ENCODE assay signal across 8 cellular contexts in the genomic region with DNA sequence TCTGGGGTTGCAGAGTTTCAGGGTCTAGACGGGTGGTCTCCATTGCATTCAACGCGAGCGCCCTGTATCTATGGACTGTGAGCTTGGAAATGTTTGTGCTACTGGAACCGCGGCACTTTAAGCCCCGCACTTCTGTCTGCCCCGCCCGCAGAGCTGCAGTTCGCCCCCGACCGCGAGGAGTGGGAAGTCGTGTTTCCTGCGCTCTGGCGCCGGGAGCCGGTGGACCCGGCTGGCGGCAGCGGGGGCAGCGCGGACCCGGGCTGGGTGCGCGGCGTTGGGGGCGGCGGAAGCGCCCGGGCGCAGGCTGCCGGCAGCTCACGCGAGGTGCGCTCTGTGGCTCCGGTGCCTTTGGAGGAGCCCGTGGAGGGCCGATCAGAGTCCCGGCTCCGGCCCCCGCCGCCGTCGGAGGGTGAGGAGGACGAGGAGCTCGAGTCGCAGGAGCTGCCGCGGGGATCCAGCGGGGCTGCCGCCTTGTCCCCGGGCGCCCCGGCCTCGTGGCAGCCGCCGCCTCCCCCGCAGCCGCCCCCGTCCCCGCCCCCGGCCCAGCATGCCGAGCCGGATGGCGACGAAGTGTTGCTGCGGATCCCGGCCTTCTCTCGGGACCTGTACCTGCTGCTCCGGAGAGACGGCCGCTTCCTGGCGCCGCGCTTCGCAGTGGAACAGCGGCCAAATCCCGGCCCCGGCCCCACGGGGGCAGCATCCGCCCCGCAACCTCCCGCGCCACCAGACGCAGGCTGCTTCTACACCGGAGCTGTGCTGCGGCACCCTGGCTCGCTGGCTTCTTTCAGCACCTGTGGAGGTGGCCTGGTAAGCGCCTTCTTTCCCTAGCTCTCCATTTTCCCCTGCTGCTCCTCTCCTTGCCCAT. TPM values are rescaled to one million over a fixed set of nuclear protein-coding genes. Genes with fewer than 3 reads are reported as not detected.
DNase-seq lines count a peak whose midpoint lies in the region; ATAC-seq and TF ChIP-seq lines count a peak whose summit lies in the region.

No MANE protein-coding gene starts in this region.

- TF ChIP-seq CTCF in left ventricle myocardium inferior (IDR thresholded peaks at IDR 0.05; ENCODE audit: borderline replicate concordance): peak; percentile 49
- TF ChIP-seq CTCF in retinal pigment epithelial cell (conservative IDR thresholded peaks at IDR 0.05; ENCODE audit: low read depth, low read length): peak; percentile 60

- peak; percentile 68 for ATAC-seq in activated CD4-positive, alpha-beta T cell treated with anti-CD3 and anti-CD28 coated beads for 36 hours
- ATAC-seq in HG02840 (IDR thresholded peaks at IDR 0.05; ENCODE audit: low FRiP score, unreplicated experiment): no peak

- POLR2A ChIA-PET in activated CD4-positive, alpha-beta T cell treated with anti-CD3 and anti-CD28 coated beads for 36 hours (lab: Charles Lee): no interaction called here

- H3K36me3 ChIP-seq in left ventricle myocardium inferior: no peaks in the 10 kb centered on the region

- H3K4me1 Mint-ChIP-seq in activated CD4-positive, alpha-beta T cell treated with anti-CD3 and anti-CD28 coated beads for 36 hours: peaks cover 11% of the 10 kb centered on the region
- H3K4me1 Mint-ChIP-seq in activated T-helper 1 cell treated with anti-CD3 and anti-CD28 coated beads, Interleukin-12 subunit alpha, Interleukin-12 subunit beta, Interleukin-2, Interleukin-4 antibody, amounts not matched to agents 30 ng/mL and 10 ng/mL and 1 ng/mL, durations not matched to agents 14 hours and 24 hours and 36 hours (ENCODE audit: low read depth): peaks cover 14% of the 10 kb centered on the region

- no peaks in the 10 kb centered on the region for H3K9me3 Mint-ChIP-seq in activated CD4-positive, alpha-beta T cell treated with anti-CD3 and anti-CD28 coated beads for 36 hours (ENCODE audit: low read depth)
- H3K9me3 Mint-ChIP-seq in activated T-helper 1 cell treated with anti-CD3 and anti-CD28 coated beads, Interleukin-12 subunit alpha, Interleukin-12 subunit beta, Interleukin-2, Interleukin-4 antibody, amounts not matched to agents 30 ng/mL and 10 ng/mL and 1 ng/mL, durations not matched to agents 14 hours and 24 hours and 36 hours: no peaks in the 10 kb centered on the region

- H3K27ac ChIP-seq in left ventricle myocardium inferior (replicated peaks): peak overlapping the region; percentile 16

- H3K4me1 ChIP-seq in left ventricle myocardium inferior: peaks cover 24% of the 10 kb centered on the region

- H3K4me3 ChIP-seq in left ventricle myocardium inferior: peak overlapping the region; percentile 72
- peak overlapping the region; percentile 70 for H3K4me3 ChIP-seq in retinal pigment epithelial cell (ENCODE audit: low read length)

- H3K27me3 Mint-ChIP-seq in activated CD4-positive, alpha-beta T cell treated with anti-CD3 and anti-CD28 coated beads for 36 hours: peaks cover 39% of the 10 kb centered on the region
- H3K27me3 Mint-ChIP-seq in activated T-helper 1 cell treated with anti-CD3 and anti-CD28 coated beads, Interleukin-12 subunit alpha, Interleukin-12 subunit beta, Interleukin-2, Interleukin-4 antibody, amounts not matched to agents 30 ng/mL and 10 ng/mL and 1 ng/mL, durations not matched to agents 14 hours and 24 hours and 36 hours (ENCODE audit: insufficient read depth): peaks cover 38% of the 10 kb centered on the region

- peak; percentile 54 for DNase-seq in activated CD4-positive, alpha-beta T cell treated with anti-CD3 and anti-CD28 coated beads for 36 hours
- no peak for DNase-seq in activated CD4-positive, alpha-beta T cell treated with anti-CD3 and anti-CD28 coated beads for 1 hour
- DNase-seq in HPDE6-E6E7 (ENCODE audit: extremely low spot score): peak; percentile 58
- DNase-seq in activated T-helper 1 cell treated with anti-CD3 and anti-CD28 coated beads, Interleukin-12 subunit alpha, Interleukin-12 subunit beta, Interleukin-2, Interleukin-4 antibody, amounts not matched to agents 30 ng/mL and 10 ng/mL and 1 ng/mL, durations not matched to agents 14 hours and 24 hours and 36 hours (ENCODE audit: low spot score): no peak
- DNase-seq in left ventricle myocardium inferior: peak; percentile 23
- no peak for DNase-seq in retinal pigment epithelial cell (ENCODE audit: low read depth)
- no peak for DNase-seq in cerebellum (ENCODE audit: low spot score)

- peak overlapping the region; percentile 24 for H3K4me3 Mint-ChIP-seq in activated CD4-positive, alpha-beta T cell treated with anti-CD3 and anti-CD28 coated beads for 36 hours
- peak overlapping the region; percentile 27 for H3K4me3 Mint-ChIP-seq in activated T-helper 1 cell treated with anti-CD3 and anti-CD28 coated beads, Interleukin-12 subunit alpha, Interleukin-12 subunit beta, Interleukin-2, Interleukin-4 antibody, amounts not matched to agents 30 ng/mL and 10 ng/mL and 1 ng/mL, durations not matched to agents 14 hours and 24 hours and 36 hours

- no peak overlapping the region for H3K27ac Mint-ChIP-seq in activated CD4-positive, alpha-beta T cell treated with anti-CD3 and anti-CD28 coated beads for 36 hours
- peak overlapping the region; percentile 67 for H3K27ac Mint-ChIP-seq in activated T-helper 1 cell treated with anti-CD3 and anti-CD28 coated beads, Interleukin-12 subunit alpha, Interleukin-12 subunit beta, Interleukin-2, Interleukin-4 antibody, amounts not matched to agents 30 ng/mL and 10 ng/mL and 1 ng/mL, durations not matched to agents 14 hours and 24 hours and 36 hours

- no peaks in the 10 kb centered on the region for H3K9me3 ChIP-seq in left ventricle myocardium inferior (replicated peaks)

- peaks cover 68% of the 10 kb centered on the region for H3K27me3 ChIP-seq in left ventricle myocardium inferior (ENCODE audit: low read depth)

- peaks cover 1% of the 10 kb centered on the region for H3K36me3 Mint-ChIP-seq in activated CD4-positive, alpha-beta T cell treated with anti-CD3 and anti-CD28 coated beads for 36 hours (ENCODE audit: low read depth)
- H3K36me3 Mint-ChIP-seq in activated T-helper 1 cell treated with anti-CD3 and anti-CD28 coated beads, Interleukin-12 subunit alpha, Interleukin-12 subunit beta, Interleukin-2, Interleukin-4 antibody, amounts not matched to agents 30 ng/mL and 10 ng/mL and 1 ng/mL, durations not matched to agents 14 hours and 24 hours and 36 hours (ENCODE audit: low read depth): no peaks in the 10 kb centered on the region

- CTCF ChIA-PET in activated CD4-positive, alpha-beta T cell treated with anti-CD3 and anti-CD28 coated beads for 36 hours (lab: Charles Lee): interaction anchor here (0.6 kb wide), 1 partner anchor 307 kb away, joined by 3 read pairs; no protein-coding TSS in a partner anchor

- intact Hi-C loops in activated CD4-positive, alpha-beta T cell treated with anti-CD3 and anti-CD28 coated beads for 36 hours (cut with DNase I, micrococcal nuclease): loop anchor here in 1 of 2 experiments (5.0 kb wide), 1 partner anchor 306 kb away; no protein-coding TSS in a partner anchor
- intact Hi-C loops in activated T-helper 1 cell treated with anti-CD3 and anti-CD28 coated beads, Interleukin-12 subunit alpha, Interleukin-12 subunit beta, Interleukin-2, Interleukin-4 antibody, amounts not matched to agents 30 ng/mL and 10 ng/mL and 1 ng/mL, durations not matched to agents 14 hours and 24 hours and 36 hours (cut with micrococcal nuclease): no loop called here
- intact Hi-C loops in left ventricle myocardium inferior (cut with micrococcal nuclease): no loop called here

RNA-seq across cellular contexts. Expression of gene ADAMTS19, which starts 1.1 kb away (rescaled TPM):
- total RNA-seq in activated CD4-positive, alpha-beta T cell treated with anti-CD3 and anti-CD28 coated beads for 36 hours: not detected
- total RNA-seq in activated T-helper 1 cell treated with anti-CD3 and anti-CD28 coated beads, Interleukin-12 subunit alpha, Interleukin-12 subunit beta, Interleukin-2, Interleukin-4 antibody, amounts not matched to agents 30 ng/mL and 10 ng/mL and 1 ng/mL, durations not matched to agents 14 hours and 24 hours and 36 hours: not detected in 2 replicates
- 0.38 TPM for total RNA-seq in left ventricle myocardium inferior
- total RNA-seq in cerebellum: 6.2 TPM

Comparison
In these comparisons a context has a peak if more than half of its experiments do, and no peak if none do; other contexts are left out.
1. DNase-seq: peak in activated CD4-positive, alpha-beta T cell treated with anti-CD3 and anti-CD28 coated beads for 36 hours (single experiment), HPDE6-E6E7 (single experiment) and left ventricle myocardium inferior (single experiment); none in activated CD4-positive, alpha-beta T cell treated with anti-CD3 and anti-CD28 coated beads for 1 hour (single experiment), activated T-helper 1 cell treated with anti-CD3 and anti-CD28 coated beads, Interleukin-12 subunit alpha, Interleukin-12 subunit beta, Interleukin-2, Interleukin-4 antibody, amounts not matched to agents 30 ng/mL and 10 ng/mL and 1 ng/mL, durations not matched to agents 14 hours and 24 hours and 36 hours (single experiment), retinal pigment epithelial cell (single experiment) and cerebellum (single experiment).